Comparison of ENCODE assay signal across 8 cellular contexts in the genomic region with DNA sequence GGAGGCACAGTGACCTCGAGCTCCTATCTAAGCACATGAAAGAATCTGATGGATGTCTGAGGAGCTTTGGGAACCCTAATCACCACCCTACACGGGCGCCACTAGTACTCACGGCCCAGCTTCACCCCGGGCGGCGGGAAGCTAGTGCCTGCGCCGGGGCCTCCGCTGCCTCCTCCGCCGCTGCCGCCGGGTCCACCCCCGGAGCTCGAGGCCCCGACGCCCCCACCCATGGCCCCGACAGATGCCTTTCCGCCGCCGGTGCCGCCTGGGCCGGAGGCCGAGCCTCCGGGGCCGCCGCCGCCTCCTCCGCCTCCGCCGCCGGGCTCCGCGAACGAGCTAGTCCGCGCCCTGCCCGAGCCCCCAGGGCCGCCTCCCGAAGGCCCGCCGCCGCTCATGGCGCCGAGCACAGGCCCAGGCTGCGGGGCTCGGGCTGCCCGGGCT. TPM values are rescaled to one million over a fixed set of nuclear protein-coding genes. Genes with fewer than 3 reads are reported as not detected.
A peak's percentile ranks its signal among the peaks of the same experiment; 100 is the strongest.
DNase-seq lines count a peak whose midpoint lies in the region; TF ChIP-seq lines count a peak whose summit lies in the region.

No MANE protein-coding gene starts in this region.

- H3K56ac ChIP-seq in mesendoderm (ENCODE audit: low read length), result peak overlapping the region; percentile 93

- peak overlapping the region; percentile 86 for H2AFZ ChIP-seq in mammary epithelial cell (ENCODE audit: low read depth, low read length)

- peaks cover 20% of the 10 kb centered on the region for H3K79me1 ChIP-seq in mesendoderm (ENCODE audit: low read length)

- 0% methylated on average over 1 of the region's 49 CpGs for WGBS in mammary epithelial cell (ENCODE audit: low coverage, missing lambda C conversion rate)
- no CpG with 5 or more reads among the region's 49 CpGs for WGBS in mesendoderm (ENCODE audit: extremely low coverage, insufficient coverage, low lambda C conversion rate)

- no TSS peak for BruUV-seq in mammary epithelial cell (replicated peaks; lab: Mats Ljungman, UMichigan)

- intact Hi-C loops in mammary epithelial cell (cut with micrococcal nuclease), result loop anchor here (1.0 to 5.0 kb wide), 4 partner anchors 25 to 180 kb away; partner anchors contain the start of gene DEDD2

- H3K79me2 ChIP-seq in mammary epithelial cell (ENCODE audit: insufficient read depth, low read length) (peaks cover 45% of the 10 kb centered on the region), mesendoderm (ENCODE audit: control insufficient read depth, insufficient read depth, low read length) (peaks cover 12% of the 10 kb centered on the region)

- peak overlapping the region; percentile 74 for H3K4ac ChIP-seq in mesendoderm (ENCODE audit: low read depth, low read length)

- peak overlapping the region; percentile 94 for H3K9ac ChIP-seq in mammary epithelial cell (ENCODE audit: insufficient read depth, low read length)
- peak overlapping the region; percentile 95 for H3K9ac ChIP-seq in mesendoderm (ENCODE audit: low read length)

- H3K18ac ChIP-seq in mesendoderm (ENCODE audit: low read length), result peak overlapping the region; percentile 96

- H3K4me3 ChIP-seq in Jurkat, Clone E6-1 (ENCODE audit: low read length), result peak overlapping the region; percentile 97
- H3K4me3 ChIP-seq in mammary epithelial cell (replicated peaks in 1 of 3; ENCODE audit: insufficient read depth in 1 of 3, low read depth in 2 of 3, low read length in 3 of 3) (peak overlapping the region; percentile 77 to 98 (median 93)), mesendoderm (ENCODE audit: low read length) (peak overlapping the region; percentile 88)

- no peaks in the 10 kb centered on the region for H4K20me1 ChIP-seq in mammary epithelial cell (ENCODE audit: insufficient read depth, low read length)

- H3K23ac ChIP-seq in mesendoderm (ENCODE audit: low read length), result no peak overlapping the region

- H3K36me3 ChIP-seq in mammary epithelial cell (ENCODE audit: insufficient read depth, low read length) (no peaks in the 10 kb centered on the region), mesendoderm (ENCODE audit: control insufficient read depth, insufficient read depth, low read length) (peaks cover 2% of the 10 kb centered on the region)

- H2BK5ac ChIP-seq in mesendoderm (ENCODE audit: low read length), result no peak overlapping the region

- dilution Hi-C loops in mammary epithelial cell (cut with HindIII; ENCODE audit: low sequenced_read_pairs), result loop anchor here (5.0 kb wide), 2 partner anchors 35 to 55 kb away; no protein-coding TSS in a partner anchor

- no peaks in the 10 kb centered on the region for H3K9me3 ChIP-seq in mammary epithelial cell (replicated peaks; ENCODE audit: insufficient read depth, low read length)

- H2BK15ac ChIP-seq in mesendoderm (replicated peaks; ENCODE audit: low read depth), result no peak overlapping the region

- H2BK120ac ChIP-seq in mesendoderm (ENCODE audit: low read depth, low read length), result peak overlapping the region; percentile 61

- no peak overlapping the region for H4K5ac ChIP-seq in mesendoderm (ENCODE audit: low read length)

- in situ Hi-C loops in mammary epithelial cell (cut with MboI; ENCODE audit: low sequenced_read_pairs in 2 of 2), result loop anchor here in 1 of 2 donors (5.0 kb wide), 1 partner anchor 130 kb away; no protein-coding TSS in a partner anchor

- CTCF ChIA-PET in mammary epithelial cell (lab: Charles Lee; ENCODE audit: low non-redundant PET), result no interaction called here

- TF ChIP-seq CTCF in mammary epithelial cell (conservative IDR thresholded peaks at IDR 0.05 in 1 of 2, IDR thresholded peaks at IDR 0.05 in 1 of 2; ENCODE audit: extremely low read depth in 1 of 2, insufficient read depth in 1 of 2, low read depth in 1 of 2, low read length in 2 of 2), result no peak

- H3K4me1 ChIP-seq in mammary epithelial cell (ENCODE audit: insufficient read depth, low read length), result peaks cover 21% of the 10 kb centered on the region
- H3K4me1 ChIP-seq in mesendoderm (ENCODE audit: control insufficient read depth, low read depth, low read length), result no peaks in the 10 kb centered on the region

- H3K4me2 ChIP-seq in mammary epithelial cell (ENCODE audit: insufficient read depth, low read depth, low read length) (peak overlapping the region; percentile 97), mesendoderm (ENCODE audit: low read length) (peak overlapping the region; percentile 47)

- H3K27ac ChIP-seq in mammary epithelial cell (ENCODE audit: insufficient read depth, low read depth, low read length) (peak overlapping the region; percentile 60), mesendoderm (ENCODE audit: low read depth, low read length) (peak overlapping the region; percentile 37)

- H3K27me3 ChIP-seq in mammary epithelial cell (ENCODE audit: insufficient read depth, low read length) (no peaks in the 10 kb centered on the region), mesendoderm (ENCODE audit: insufficient read depth, low read length, poor library complexity) (no peaks in the 10 kb centered on the region)

- H2AK5ac ChIP-seq in mesendoderm (ENCODE audit: low read length), result peak overlapping the region; percentile 22

- no peak overlapping the region for H4K8ac ChIP-seq in mesendoderm (ENCODE audit: low read depth, low read length)

- peak in 2 of 3 experiments; percentile 30 to 41 for DNase-seq in NCI-H1417 (lab: John Stamatoyannopoulos, UW)
- no peak for DNase-seq in NCI-H1417 treated with DMSO at 0.1 percent for 48 hours (lab: John Stamatoyannopoulos, UW)
- no peak for DNase-seq in Jurkat, Clone E6-1 (ENCODE audit: low read depth, low spot score)
- no peak for DNase-seq in mammary epithelial cell
- no peak for DNase-seq in mesendoderm
- peak; percentile 53 for DNase-seq in ureter (ENCODE audit: low spot score)
- DNase-seq in GF-D8 (lab: John Stamatoyannopoulos, UW), result no peak
- no peak for DNase-seq in NCI-H2171 (lab: John Stamatoyannopoulos, UW)

RNA-seq across cellular contexts. Expression of gene GSK3A, which starts 0.3 kb away (rescaled TPM):
- polyA plus RNA-seq in Jurkat, Clone E6-1 (2012; ENCODE audit: insufficient read depth, insufficient read length), result 64.2 TPM
- total RNA-seq in mammary epithelial cell, result 10 to 100 TPM; 29.3 to 61.9 TPM
- polyA plus RNA-seq in mammary epithelial cell, result 42.9 TPM
- polyA minus RNA-seq in mammary epithelial cell, result 52.4 TPM
- 71.8 TPM for polyA plus RNA-seq in mesendoderm (2013, experiment 1 of 2)
- polyA plus RNA-seq in mesendoderm (2013, experiment 2 of 2), result 66.5 TPM
- total RNA-seq in ureter, result 36.4 TPM

RNA-seq across cellular contexts. Expression of gene ERF, which starts 12.8 kb away (rescaled TPM):
- polyA plus RNA-seq in Jurkat, Clone E6-1 (2012; ENCODE audit: insufficient read depth, insufficient read length), result 28.7 TPM
- 100 to 1,000 TPM; 101 to 139 TPM for total RNA-seq in mammary epithelial cell
- 86.1 TPM for polyA plus RNA-seq in mammary epithelial cell
- 36.6 TPM for polyA minus RNA-seq in mammary epithelial cell
- 42.7 TPM for polyA plus RNA-seq in mesendoderm (2013, experiment 1 of 2)
- 42.7 TPM for polyA plus RNA-seq in mesendoderm (2013, experiment 2 of 2)
- 47.4 TPM for total RNA-seq in ureter

RNA-seq across cellular contexts. Expression of gene ZNF526, which starts 22.0 kb away (rescaled TPM):
- 9.9 TPM for polyA plus RNA-seq in Jurkat, Clone E6-1 (2012; ENCODE audit: insufficient read depth, insufficient read length)
- total RNA-seq in mammary epithelial cell, result 10 to 100 TPM; 11.2 to 15.8 TPM
- polyA plus RNA-seq in mammary epithelial cell, result 8.6 TPM
- polyA minus RNA-seq in mammary epithelial cell, result 22.8 TPM
- 5.9 TPM for polyA plus RNA-seq in mesendoderm (2013, experiment 1 of 2)
- 6.1 TPM for polyA plus RNA-seq in mesendoderm (2013, experiment 2 of 2)
- total RNA-seq in ureter, result 13.2 TPM

RNA-seq across cellular contexts. Expression of gene DEDD2, which starts 24.6 kb away (rescaled TPM):
- polyA plus RNA-seq in Jurkat, Clone E6-1 (2012; ENCODE audit: insufficient read depth, insufficient read length), result 37.5 TPM
- total RNA-seq in mammary epithelial cell (10 to 100 TPM; 17.3 to 32.3 TPM), ureter (24.7 TPM)
- 31.8 TPM for polyA plus RNA-seq in mammary epithelial cell
- polyA minus RNA-seq in mammary epithelial cell, result 13.2 TPM
- 18.5 TPM for polyA plus RNA-seq in mesendoderm (2013, experiment 1 of 2)
- polyA plus RNA-seq in mesendoderm (2013, experiment 2 of 2), result 17.7 TPM

RNA-seq across cellular contexts. Expression of gene CIC, which starts 27.0 kb away (rescaled TPM):
- 33.3 TPM for polyA plus RNA-seq in Jurkat, Clone E6-1 (2012; ENCODE audit: insufficient read depth, insufficient read length)
- total RNA-seq in mammary epithelial cell (10 to 100 TPM; 37.0 to 91.0 TPM), ureter (83.4 TPM)
- 19.4 TPM for polyA plus RNA-seq in mammary epithelial cell
- polyA minus RNA-seq in mammary epithelial cell, result 24.7 TPM
- polyA plus RNA-seq in mesendoderm (2013, experiment 1 of 2), result 21.7 TPM
- 22.2 TPM for polyA plus RNA-seq in mesendoderm (2013, experiment 2 of 2)

Comparison
In these comparisons a context has a peak if more than half of its experiments do, and no peak if none do; other contexts are left out.
1. DNase-seq: peak in NCI-H1417 (2 of 3) and ureter (single experiment); none in NCI-H1417 treated with DMSO at 0.1 percent for 48 hours (single experiment), Jurkat, Clone E6-1 (single experiment), mammary epithelial cell (single experiment), mesendoderm (single experiment), GF-D8 (single experiment) and NCI-H2171 (single experiment).
2. Peak in every context shown above with its lines, with median percentiles within 50 percentile points of each other: H3K4me3 ChIP-seq.